ENCODE assay signal across 29 cellular contexts in the genomic region with DNA sequence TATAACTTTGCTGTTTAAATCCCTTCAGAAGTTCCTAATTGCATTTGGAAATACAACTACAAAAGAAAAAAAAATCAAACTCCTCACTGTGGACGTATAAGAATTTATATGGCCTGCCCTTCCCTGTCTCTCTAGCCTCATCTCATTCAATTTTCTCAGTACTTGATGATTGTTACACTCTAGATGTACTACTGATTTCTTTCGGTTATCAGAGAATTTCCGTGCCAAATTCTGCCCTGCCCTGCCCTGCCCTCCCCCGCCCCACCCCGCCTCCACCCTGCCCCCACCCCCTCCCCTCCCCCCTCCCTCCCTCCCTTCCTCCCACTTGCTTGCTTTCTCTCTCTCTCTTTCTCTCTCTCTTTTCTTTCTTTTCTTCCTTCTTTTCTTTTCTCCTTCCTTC.
"Had no signal": no experiment of that assay in that cellular context is flagged by ENCODE, and none has a peak within 500 bp of the region (broad histone marks: within the 10 kb centered on the region; RNA-seq: fewer than 3 reads in every experiment).

No MANE protein-coding gene starts in this region.

- H3K9me3 ChIP-seq: ascending aorta, breast epithelium, colonic mucosa, esophagus muscularis mucosa, gastrocnemius medialis had no signal

- H3K27ac ChIP-seq: ascending aorta, breast epithelium, cardiac muscle cell, colonic mucosa, esophagus muscularis mucosa, foreskin keratinocyte, gastrocnemius medialis, WERI-Rb-1 had no signal

- H3K4me1 ChIP-seq: ascending aorta, breast epithelium, colonic mucosa, foreskin keratinocyte, gastrocnemius medialis had no signal

- ATAC-seq: activated CD4-positive, CD25-positive, alpha-beta regulatory T cell treated with anti-CD3 and anti-CD28 coated beads, Interleukin-2, amount 50 U/mL, for 24 hours; activated CD8-positive, alpha-beta T cell treated with anti-CD3 and anti-CD28 coated beads for 36 hours; activated naive CD4-positive, alpha-beta T cell treated with anti-CD3 and anti-CD28 coated beads, Interleukin-2, amount 50 U/mL, for 72 hours; foreskin keratinocyte; gastrocnemius medialis; T-helper 17 cell had no signal

- H3K4me1 Mint-ChIP-seq: activated naive CD4-positive, alpha-beta T cell treated with anti-CD3 and anti-CD28 coated beads, Interleukin-2, amount 10 ng/mL, durations not matched to agents 7 days and 5 days; activated naive CD8-positive, alpha-beta T cell treated with anti-CD3 and anti-CD28 coated beads, Interleukin-2, amount 10 ng/mL, durations not matched to agents 7 days and 5 days; brain had no signal

- H3K36me3 ChIP-seq: breast epithelium, colonic mucosa, WERI-Rb-1 had no signal

- H3K27ac Mint-ChIP-seq: activated B cell treated with CpG ODN at 0.5 μM for 24 hours; activated CD8-positive, alpha-beta T cell treated with anti-CD3 and anti-CD28 coated beads for 36 hours; activated naive CD4-positive, alpha-beta T cell treated with anti-CD3 and anti-CD28 coated beads, Interleukin-2, amount 10 ng/mL, durations not matched to agents 7 days and 5 days; activated naive CD4-positive, alpha-beta T cell treated with anti-CD3 and anti-CD28 coated beads, Interleukin-2, amount 50 U/mL, for 72 hours; T-helper 17 cell had no signal

- H3K27me3 ChIP-seq: ascending aorta, breast epithelium, cardiac muscle cell, colonic mucosa, esophagus muscularis mucosa, foreskin keratinocyte, gastrocnemius medialis had no signal

- H3K4me3 ChIP-seq: ascending aorta, breast epithelium, cardiac muscle cell, colonic mucosa, esophagus muscularis mucosa, gastrocnemius medialis had no signal

- DNase-seq: activated B cell treated with CpG ODN at 0.5 μM for 24 hours; activated CD4-positive, alpha-beta T cell treated with anti-CD3 and anti-CD28 coated beads for 48 hours; activated CD4-positive, alpha-beta T cell treated with anti-CD3 and anti-CD28 coated beads, Interleukin-2, amount 50 U/mL, for 1 hour; activated CD4-positive, alpha-beta T cell treated with anti-CD3 and anti-CD28 coated beads, Interleukin-2, amount 50 U/mL, for 48 hours; activated CD8-positive, alpha-beta memory T cell treated with anti-CD3 and anti-CD28 coated beads for 24 hours; activated CD8-positive, alpha-beta T cell treated with anti-CD3 and anti-CD28 coated beads for 36 hours; activated gamma-delta T cell; activated naive CD4-positive, alpha-beta T cell; activated naive CD4-positive, alpha-beta T cell treated with anti-CD3 and anti-CD28 coated beads, Interleukin-2, amount 10 ng/mL, durations not matched to agents 7 days and 5 days; activated naive CD8-positive, alpha-beta T cell treated with anti-CD3 and anti-CD28 coated beads, Interleukin-2, amount 10 ng/mL, durations not matched to agents 7 days and 5 days; activated T-cell treated with anti-CD3 and anti-CD28 coated beads, Interleukin-2, amount 50 U/mL, for 48 hours; central memory CD4-positive, alpha-beta T cell; cerebellar nuclear complex; colonic mucosa; effector CD8-positive, alpha-beta T cell; foreskin keratinocyte; gastrocnemius medialis; T-helper 1 cell; T-helper 17 cell; T1000; WERI-Rb-1 had no signal

- H3K9me3 Mint-ChIP-seq: activated B cell treated with CpG ODN at 0.5 μM for 24 hours; activated CD8-positive, alpha-beta T cell treated with anti-CD3 and anti-CD28 coated beads for 36 hours; activated naive CD4-positive, alpha-beta T cell treated with anti-CD3 and anti-CD28 coated beads, Interleukin-2, amount 10 ng/mL, durations not matched to agents 7 days and 5 days; activated naive CD4-positive, alpha-beta T cell treated with anti-CD3 and anti-CD28 coated beads, Interleukin-2, amount 50 U/mL, for 72 hours; activated naive CD8-positive, alpha-beta T cell treated with anti-CD3 and anti-CD28 coated beads, Interleukin-2, amount 10 ng/mL, durations not matched to agents 7 days and 5 days; brain; T-helper 2 cell treated with Interferon-gamma antibody and Interleukin-4, amounts not matched to agents 5 μg/mL and 100 μg/mL, for 36 hours had no signal

- H3K36me3 Mint-ChIP-seq: activated naive CD4-positive, alpha-beta T cell treated with anti-CD3 and anti-CD28 coated beads, Interleukin-2, amount 50 U/mL, for 72 hours had no signal

- H3K4me3 Mint-ChIP-seq: activated B cell treated with CpG ODN at 0.5 μM for 24 hours; activated CD8-positive, alpha-beta T cell treated with anti-CD3 and anti-CD28 coated beads for 36 hours; activated naive CD4-positive, alpha-beta T cell treated with anti-CD3 and anti-CD28 coated beads, Interleukin-2, amount 10 ng/mL, durations not matched to agents 7 days and 5 days; activated naive CD8-positive, alpha-beta T cell treated with anti-CD3 and anti-CD28 coated beads, Interleukin-2, amount 10 ng/mL, durations not matched to agents 7 days and 5 days; brain; T-helper 17 cell; T-helper 2 cell treated with Interferon-gamma antibody and Interleukin-4, amounts not matched to agents 5 μg/mL and 100 μg/mL, for 36 hours had no signal

- H3K27me3 Mint-ChIP-seq: activated B cell treated with CpG ODN at 0.5 μM for 24 hours; activated CD8-positive, alpha-beta T cell treated with anti-CD3 and anti-CD28 coated beads for 36 hours; activated naive CD4-positive, alpha-beta T cell treated with anti-CD3 and anti-CD28 coated beads, Interleukin-2, amount 10 ng/mL, durations not matched to agents 7 days and 5 days; activated naive CD8-positive, alpha-beta T cell treated with anti-CD3 and anti-CD28 coated beads, Interleukin-2, amount 10 ng/mL, durations not matched to agents 7 days and 5 days; brain; T-helper 17 cell had no signal
